ENCODE assay signal across 19 cellular contexts in the genomic region with DNA sequence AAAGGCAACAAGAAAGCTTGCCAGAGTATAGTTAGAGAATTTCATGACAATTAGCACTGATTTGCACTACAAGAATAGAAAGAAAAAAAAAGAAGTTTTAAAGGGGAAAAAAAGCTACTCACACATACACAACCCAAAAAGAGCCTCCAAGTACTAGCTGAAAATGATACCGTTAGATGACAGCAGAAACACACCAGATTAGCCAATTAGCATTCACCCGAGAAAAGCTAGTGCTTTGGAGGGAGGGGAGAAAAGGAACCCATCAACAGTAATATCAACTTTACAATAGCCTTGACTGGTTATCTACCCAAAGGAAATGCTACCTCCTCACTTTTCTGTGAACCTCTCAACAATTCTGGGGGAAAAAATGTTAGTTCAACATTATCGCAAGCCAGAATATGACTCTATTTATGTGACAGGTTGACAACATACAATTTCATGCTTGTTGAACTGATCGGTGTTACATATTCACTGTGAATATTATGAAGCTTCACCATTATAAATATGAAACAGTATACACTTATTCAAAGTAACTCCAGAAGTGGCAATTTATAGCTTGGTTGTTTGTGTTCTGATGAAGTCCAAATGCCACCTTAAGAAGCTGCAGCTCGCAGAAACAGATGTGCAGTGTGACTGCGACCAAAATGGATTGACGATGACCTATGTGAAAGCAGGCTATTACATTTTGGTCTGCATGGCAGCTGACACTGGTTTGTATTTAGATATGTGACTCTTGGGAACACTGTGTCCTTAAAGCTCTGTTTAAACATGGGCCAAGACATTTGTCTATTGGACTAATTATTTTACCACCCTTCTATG. TPM values are rescaled to one million over a fixed set of nuclear protein-coding genes. Genes with fewer than 3 reads are reported as not detected.
DNase-seq lines count a peak whose midpoint lies in the region; ATAC-seq and TF ChIP-seq lines count a peak whose summit lies in the region.
"Had no signal": no experiment of that assay in that cellular context is flagged by ENCODE, and none has a peak within 500 bp of the region (broad histone marks: within the 10 kb centered on the region; RNA-seq: fewer than 3 reads in every experiment).

No MANE protein-coding gene starts in this region.

- H3K27ac ChIP-seq in cardiac muscle cell (peak overlapping the region; percentile 86), right atrium auricular region (peak overlapping the region; percentile 86 to 94), right lobe of liver (peak overlapping the region; percentile 18 to 96 (median 95)), skeletal muscle tissue (ENCODE audit: low read depth, low read length) (peak overlapping the region; percentile 82), stomach (no peak overlapping the region), PC-3 (ENCODE audit: low read length) (no peak overlapping the region)

- BruUV-seq in PC-3 (replicated peaks; lab: Mats Ljungman, UMichigan) = no TSS peak

- H3K36me3 ChIP-seq in cardiac muscle cell (no peaks in the 10 kb centered on the region), right atrium auricular region (no peaks in the 10 kb centered on the region), right lobe of liver (no peaks in the 10 kb centered on the region), skeletal muscle tissue (ENCODE audit: control insufficient read depth in 3 of 3, insufficient read depth in 3 of 3, low read length in 3 of 3) (no peaks in the 10 kb centered on the region), stomach (no peaks in the 10 kb centered on the region), PC-3 (ENCODE audit: low read depth, low read length) (no peaks in the 10 kb centered on the region)
- H3K36me3 ChIP-seq: BE2C had no signal

- no peak overlapping the region for H3K4me2 ChIP-seq in PC-3 (ENCODE audit: low read length)

- no peak for TF ChIP-seq EP300 in stomach (IDR thresholded peaks at IDR 0.05)

- H3K4me3 ChIP-seq in cardiac muscle cell = no peak overlapping the region
- H3K4me3 ChIP-seq in right atrium auricular region = no peak overlapping the region
- H3K4me3 ChIP-seq in right lobe of liver = no peak overlapping the region
- H3K4me3 ChIP-seq in skeletal muscle tissue (ENCODE audit: low read length in 3 of 3) = peak overlapping the region in 2 of 3 donors; percentile 15 to 47
- H3K4me3 ChIP-seq in stomach = no peak overlapping the region
- H3K4me3 ChIP-seq in PC-3 (ENCODE audit: low read length) = no peak overlapping the region

- POLR2A ChIA-PET in PC-3 (lab: Charles Lee; ENCODE audit: unreplicated experiment) = no interaction called here

- no peaks in the 10 kb centered on the region for H3F3A ChIP-seq in PC-3 (ENCODE audit: low read length, unreplicated experiment)

- H3K9me3 ChIP-seq in cardiac muscle cell (ENCODE audit: low read depth) (no peaks in the 10 kb centered on the region), right atrium auricular region (no peaks in the 10 kb centered on the region), right lobe of liver (no peaks in the 10 kb centered on the region), skeletal muscle tissue (ENCODE audit: control insufficient read depth in 3 of 3, low read length in 3 of 3) (no peaks in the 10 kb centered on the region), stomach (no peaks in the 10 kb centered on the region), PC-3 (ENCODE audit: low read length) (no peaks in the 10 kb centered on the region)
- H3K9me3 ChIP-seq: BE2C had no signal

- H3K79me2 ChIP-seq in PC-3 (ENCODE audit: low read length) = no peaks in the 10 kb centered on the region

- TF ChIP-seq POLR2A in right lobe of liver (IDR thresholded peaks at IDR 0.05) (no peak), stomach (IDR thresholded peaks at IDR 0.05) (no peak)

- intact Hi-C loops in right lobe of liver (cut with DNase I) = no loop called here
- intact Hi-C loops in stomach (cut with DNase I; ENCODE audit: low total_unique reads) = no loop called here
- intact Hi-C loops in PC-3 (cut with micrococcal nuclease) = no loop called here

- H3K27me3 ChIP-seq in cardiac muscle cell (no peaks in the 10 kb centered on the region), right atrium auricular region (no peaks in the 10 kb centered on the region), right lobe of liver (no peaks in the 10 kb centered on the region), skeletal muscle tissue (ENCODE audit: control insufficient read depth in 3 of 3, insufficient read depth in 3 of 3, low read length in 3 of 3) (no peaks in the 10 kb centered on the region), stomach (no peaks in the 10 kb centered on the region), PC-3 (ENCODE audit: low read length) (peaks cover 11% of the 10 kb centered on the region; the same call in 1 of the 2 replicates)
- H3K27me3 ChIP-seq: BE2C had no signal

- H2AFZ ChIP-seq in PC-3 (ENCODE audit: low read length) = no peak overlapping the region

- CTCF ChIA-PET in PC-3 (lab: Charles Lee) = no interaction called here

- no peaks in the 10 kb centered on the region for H3K9me2 ChIP-seq in PC-3 (replicated peaks; ENCODE audit: low read length)

- ATAC-seq in right lobe of liver = peak; percentile 3 to 37 (median 20)
- ATAC-seq in PC-3 = no peak
- ATAC-seq in GM19452 (IDR thresholded peaks at IDR 0.05; ENCODE audit: unreplicated experiment) = no peak
- ATAC-seq in HG03196 (IDR thresholded peaks at IDR 0.05; ENCODE audit: unreplicated experiment) = no peak

- H3K4me1 ChIP-seq in cardiac muscle cell (ENCODE audit: low read depth) (peaks cover 93% of the 10 kb centered on the region), right atrium auricular region (peaks cover 0 to 53% of the 10 kb centered on the region in 2 donors), right lobe of liver (peaks cover 0 to 51% (median 22%) of the 10 kb centered on the region in 4 donors), skeletal muscle tissue (ENCODE audit: control insufficient read depth in 3 of 3, insufficient read depth in 3 of 3, low read length in 3 of 3) (peaks cover 41 to 62% (median 43%) of the 10 kb centered on the region in 3 donors), stomach (peaks cover 0 to 52% (median 17%) of the 10 kb centered on the region in 4 donors), PC-3 (ENCODE audit: insufficient read depth, low read length) (no peaks in the 10 kb centered on the region)

- DNase-seq in cardiac muscle cell (ENCODE audit: low read depth in 1 of 2, low spot score in 1 of 2) (no peak), right atrium auricular region (ENCODE audit: low spot score) (no peak), right lobe of liver (no peak), stomach (no peak), PC-3 (no peak)
- DNase-seq: BE2C, EL, GF-D8, MM.1S, NCI-H1048, NCI-H1417 treated with DMSO at 0.1 percent for 48 hours, NCI-H187, NCI-H446, NCI-H526, SHP77 had no signal

- 43% methylated on average over 7 of the region's 7 CpGs for WGBS in right lobe of liver (ENCODE audit: insufficient coverage, low coverage, low lambda C conversion rate, missing lambda C conversion rate)
- WGBS in stomach, 5 donors = 72 to 81% (median 74%) methylated on average over 7 of the region's 7 CpGs

- TF ChIP-seq CTCF in cardiac muscle cell (IDR thresholded peaks at IDR 0.05; ENCODE audit: low read depth, low read length) (no peak), right atrium auricular region (IDR thresholded peaks at IDR 0.05) (no peak), right lobe of liver (IDR thresholded peaks at IDR 0.05) (no peak), stomach (IDR thresholded peaks at IDR 0.05) (no peak), PC-3 (conservative IDR thresholded peaks at IDR 0.05; ENCODE audit: low read depth, low read length) (no peak)

- no peaks in the 10 kb centered on the region for H4K20me1 ChIP-seq in PC-3 (ENCODE audit: low read length)

- peak overlapping the region in 1 of 3 donors; percentile 55 for H3K9ac ChIP-seq in skeletal muscle tissue (ENCODE audit: low read depth in 1 of 3, low read length in 3 of 3)
- H3K9ac ChIP-seq in PC-3 (ENCODE audit: low read length) = no peak overlapping the region

RNA-seq across cellular contexts. Expression of a gene that starts 15.9 kb away (rescaled TPM):
- 23.9 and 42.3 TPM in 2 replicates for total RNA-seq in cardiac muscle cell
- polyA plus RNA-seq in cardiac muscle cell = 17.7 and 28.4 TPM in 2 replicates
- total RNA-seq in right atrium auricular region = 10 to 100 TPM; 41.6 to 72.3 TPM
- 10 to 100 TPM; 13.8 to 61.0 (median 37.6) TPM for total RNA-seq in right lobe of liver
- 12.5 TPM for total RNA-seq in skeletal muscle tissue
- total RNA-seq in stomach = 100 to 1,000 TPM in 1 of 5 donors, 10 to 100 TPM in 4; 11.0 to 230 (median 32.1) TPM
- polyA plus RNA-seq in stomach = 1 to 10 TPM; 2.0 to 3.2 (median 2.9) TPM
- not detected in 2 replicates for total RNA-seq in PC-3 (2014; rRNA removed)
- total RNA-seq: A673 had no signal

Comparison
In these comparisons a context has a peak if more than half of its experiments do, and no peak if none do; other contexts are left out.
1. H3K27ac ChIP-seq: peak in cardiac muscle cell (single experiment), right atrium auricular region (2 of 2), right lobe of liver (3 of 3) and skeletal muscle tissue (single experiment); none in stomach (0 of 5) and PC-3 (single experiment).
2. H3K4me3 ChIP-seq: peak in skeletal muscle tissue (2 of 3); none in cardiac muscle cell (single experiment), right atrium auricular region (0 of 2), right lobe of liver (0 of 3), stomach (0 of 4) and PC-3 (single experiment).
3. ATAC-seq: peak in right lobe of liver (4 of 4); none in PC-3 (single experiment), GM19452 (single experiment) and HG03196 (single experiment).
4. RNA of a gene that starts 15.9 kb away (total RNA-seq): 41.6 to 72.3 TPM in right atrium auricular region, 23.9 to 42.3 TPM in cardiac muscle cell, 13.8 to 61.0 TPM in right lobe of liver, 11.0 to 230 TPM in stomach and 12.5 TPM in skeletal muscle tissue (single experiment); not detected in PC-3; every median in the first group is over 10 times any median in the second.